9 cellular contexts compared by ENCODE assay signal in the genomic region with DNA sequence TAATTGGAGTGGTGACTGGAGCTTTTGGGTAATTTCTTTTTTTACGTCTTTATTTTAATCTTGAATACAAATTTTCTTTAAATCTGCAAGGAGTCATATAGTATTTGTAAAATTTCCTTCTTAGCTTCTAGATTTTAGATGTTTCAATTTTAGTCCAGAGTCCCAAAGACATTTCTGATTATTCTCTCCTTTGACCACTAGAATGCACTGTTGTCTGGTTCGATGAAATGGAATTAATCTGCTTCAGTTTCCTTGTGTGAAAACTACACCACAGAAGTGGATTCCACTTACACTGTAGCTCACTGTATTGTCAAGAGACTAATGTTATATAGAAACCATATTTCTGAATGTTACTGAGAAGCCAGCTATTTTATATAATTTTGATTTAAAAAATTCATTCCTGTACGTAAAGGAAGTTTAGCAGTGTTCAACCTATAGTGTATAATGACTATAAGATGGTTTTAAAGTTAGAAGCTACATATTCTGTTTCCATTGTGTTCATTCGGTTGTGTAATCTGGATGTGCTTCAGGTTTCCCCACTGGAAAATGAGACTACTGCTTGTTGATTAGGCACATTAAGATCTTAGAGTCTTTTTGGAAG. TPM values are rescaled to one million over a fixed set of nuclear protein-coding genes. Genes with fewer than 3 reads are reported as not detected.
DNase-seq lines count a peak whose midpoint lies in the region; ATAC-seq and TF ChIP-seq lines count a peak whose summit lies in the region.
"Had no signal": no experiment of that assay in that cellular context is flagged by ENCODE, and none has a peak within 500 bp of the region (broad histone marks: within the 10 kb centered on the region; RNA-seq: fewer than 3 reads in every experiment).

No MANE protein-coding gene starts in this region.

- no peaks in the 10 kb centered on the region for H3K27me3 ChIP-seq in left lung

- in situ Hi-C loops in astrocyte of the spinal cord (cut with HindIII; ENCODE audit: low sequenced_read_pairs) = no loop called here

- no peaks in the 10 kb centered on the region for H3K4me1 ChIP-seq in left lung
- H3K4me1 ChIP-seq: HAP-1 had no signal

- no peak overlapping the region for H3K27ac ChIP-seq in left lung

- intact Hi-C loops in left lung (cut with DNase I) = no loop called here

- H3K36me3 ChIP-seq in left lung = no peaks in the 10 kb centered on the region
- H3K36me3 ChIP-seq: HAP-1 had no signal

- H3K4me3 ChIP-seq in astrocyte of the spinal cord (ENCODE audit: low read depth, low read length) (no peak overlapping the region), left lung (no peak overlapping the region)
- H3K4me3 ChIP-seq: HAP-1 had no signal

- DNase-seq in AG08395 (ENCODE audit: low spot score) (peak; percentile 60), NCI-H2029 (lab: John Stamatoyannopoulos, UW) (peak; percentile 75), astrocyte of the spinal cord (ENCODE audit: low read depth, low spot score) (peak; percentile 51), left lung (no peak), NCI-H187 treated with DMSO at 0.1 percent for 48 hours (lab: John Stamatoyannopoulos, UW) (no peak)

- peak; percentile 91 for ATAC-seq in left lung
- no peak for ATAC-seq in HG02763 (IDR thresholded peaks at IDR 0.05; ENCODE audit: unreplicated experiment)
- no peak for ATAC-seq in HG02938 (IDR thresholded peaks at IDR 0.05; ENCODE audit: unreplicated experiment)

- TF ChIP-seq CTCF in GM12874 (IDR thresholded peaks at IDR 0.05; ENCODE audit: insufficient read depth, low read depth, low read length) = peak; percentile 40; the same call in 1 of the 2 replicates
- peak; percentile 54 for TF ChIP-seq CTCF in astrocyte of the spinal cord (IDR thresholded peaks at IDR 0.05; ENCODE audit: low read depth, low read length)
- TF ChIP-seq CTCF in left lung (IDR thresholded peaks at IDR 0.05) = peak; percentile 38 to 48

- H3K9me3 ChIP-seq in left lung = no peaks in the 10 kb centered on the region
- H3K9me3 ChIP-seq: HAP-1 had no signal

RNA-seq across cellular contexts. Expression of a gene that starts 6.1 kb away (rescaled TPM):
- 1 to 10 TPM; 4.5 to 5.6 TPM for total RNA-seq in left lung

Comparison
In these comparisons a context has a peak if more than half of its experiments do, and no peak if none do; other contexts are left out.
1. DNase-seq: peak in AG08395 (single experiment), NCI-H2029 (single experiment) and astrocyte of the spinal cord (single experiment); none in left lung (0 of 2) and NCI-H187 treated with DMSO at 0.1 percent for 48 hours (single experiment).
2. Peak in every context shown above with its lines, with median percentiles within 50 percentile points of each other: CTCF ChIP-seq.